Comparison of ENCODE assay signal across 8 cellular contexts in the genomic region with DNA sequence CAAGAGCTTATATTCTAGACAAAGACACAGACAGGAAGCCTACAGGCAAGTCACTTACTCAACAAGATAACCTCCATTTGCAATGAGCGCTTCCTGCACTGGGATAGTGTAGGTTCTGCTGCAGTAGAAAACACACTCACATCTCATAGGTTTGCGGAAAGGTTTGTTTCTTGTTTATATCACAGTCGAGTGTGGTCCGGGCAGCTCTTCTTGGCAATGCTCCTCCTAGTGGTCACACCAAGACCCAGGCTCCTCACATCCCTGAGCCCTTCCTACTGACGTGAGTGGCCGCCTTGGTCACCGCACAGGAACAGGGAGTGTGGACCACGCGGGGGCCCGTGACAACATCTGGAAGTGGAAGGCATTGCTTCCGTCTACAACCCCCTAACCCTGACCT. TPM values are rescaled to one million over a fixed set of nuclear protein-coding genes. Genes with fewer than 3 reads are reported as not detected.
A peak's percentile ranks its signal among the peaks of the same experiment; 100 is the strongest.
DNase-seq lines count a peak whose midpoint lies in the region; ATAC-seq, FAIRE-seq and TF ChIP-seq lines count a peak whose summit lies in the region.

No MANE protein-coding gene starts in this region.

- TF ChIP-seq RAD21 in H1 (IDR thresholded peaks at IDR 0.05 in 1 of 2, conservative IDR thresholded peaks at IDR 0.05 in 1 of 2; ENCODE audit: low read depth in 2 of 2, low read length in 2 of 2) = peak; percentile 56 to 66

- H4K8ac ChIP-seq in H1 (ENCODE audit: extremely low read depth, insufficient read depth, low read length) = no peak overlapping the region; the same call in 1 of the 2 replicates

- H3K27ac ChIP-seq in H1 (ENCODE audit: low read depth, low read length) = no peak overlapping the region

- no peaks in the 10 kb centered on the region for H3K36me3 Mint-ChIP-seq in osteocyte (ENCODE audit: unreplicated experiment)

- H4K20me1 ChIP-seq in H1 (replicated peaks in 1 of 2; ENCODE audit: control insufficient read depth in 1 of 2, insufficient read depth in 2 of 2, low read length in 2 of 2) = no peaks in the 10 kb centered on the region

- H3K9me3 ChIP-seq in H1 (ENCODE audit: insufficient read depth in 2 of 2, low read depth in 1 of 2, low read length in 1 of 2) = peaks cover 7 to 13% of the 10 kb centered on the region in 2 experiments

- H3K27ac Mint-ChIP-seq in osteocyte (ENCODE audit: unreplicated experiment) = no peak overlapping the region

- H3K4ac ChIP-seq in H1 (replicated peaks; ENCODE audit: insufficient read length, low read depth, low read length) = no peak overlapping the region

- peaks cover 60% of the 10 kb centered on the region for H3K27me3 Mint-ChIP-seq in osteocyte (ENCODE audit: unreplicated experiment)

- H3K23me2 ChIP-seq in H1 (ENCODE audit: low read depth, low read length) = no peaks in the 10 kb centered on the region

- no peak overlapping the region for H4K91ac ChIP-seq in H1 (replicated peaks; ENCODE audit: insufficient read length, low read length)

- no peak overlapping the region for H2AK5ac ChIP-seq in H1 (ENCODE audit: low read depth, low read length)

- no peak overlapping the region for H2BK5ac ChIP-seq in H1 (ENCODE audit: low read depth, low read length)

- CTCF ChIA-PET in GM10248 (lab: Yijun Ruan, JAX) (no interaction called here), H1 (lab: Charles Lee; ENCODE audit: partially characterized antibody) (interaction anchor here (0.6 to 4.4 kb wide), 32 partner anchors 10 to 481 kb away, joined by 3 to 29 read pairs (median 4); no protein-coding TSS in a partner anchor)

- TF ChIP-seq EP300 in H1 (IDR thresholded peaks at IDR 0.05; ENCODE audit: borderline replicate concordance in 1 of 2, low read depth in 2 of 2, low read length in 2 of 2) = no peak

- no peaks in the 10 kb centered on the region; a peak in 1 of 7 replicates for H3K27me3 ChIP-seq in H1 (replicated peaks in 1 of 4; ENCODE audit: control insufficient read depth in 3 of 4, extremely low read depth in 1 of 4, insufficient read depth in 3 of 4, low read length in 3 of 4)

- peaks cover 8% of the 10 kb centered on the region for H3K9me3 Mint-ChIP-seq in osteocyte (ENCODE audit: unreplicated experiment)

- H4K5ac ChIP-seq in H1 (ENCODE audit: insufficient read length, low read depth, low read length) = no peak overlapping the region

- no peak for TF ChIP-seq POLR2A in H1 (IDR thresholded peaks at IDR 0.05; ENCODE audit: control extremely low read depth in 1 of 2, low read depth in 2 of 2, low read length in 2 of 2)

- H2BK120ac ChIP-seq in H1 (replicated peaks; ENCODE audit: low read depth, low read length) = no peak overlapping the region

- peak overlapping the region; percentile 95 for H2AFZ ChIP-seq in H1 (ENCODE audit: low read length)

- no peaks in the 10 kb centered on the region for H3K79me1 ChIP-seq in H1 (ENCODE audit: low read depth, low read length)

- no peak overlapping the region for H2BK20ac ChIP-seq in H1 (ENCODE audit: low read length)

- DNase-seq in GM10248 (ENCODE audit: extremely low spot score) = no peak
- DNase-seq in NCI-H2196 treated with DMSO at 0.1 percent for 48 hours (lab: John Stamatoyannopoulos, UW; ENCODE audit: unreplicated experiment) = peak; percentile 28
- peak in 1 of 2 experiments; percentile 64 for DNase-seq in H1 (ENCODE audit: low read depth in 1 of 2, low spot score in 2 of 2)
- peak; percentile 81 for DNase-seq in osteocyte (ENCODE audit: extremely low spot score, unreplicated experiment)
- no peak for DNase-seq in central memory CD4-positive, alpha-beta T cell

- H3K14ac ChIP-seq in H1 (ENCODE audit: insufficient read length) = no peak overlapping the region

- peak; percentile 78 for FAIRE-seq in H1 (lab: Jason Lieb, UNC)

- no peak overlapping the region for H3K4me3 Mint-ChIP-seq in osteocyte (ENCODE audit: unreplicated experiment)

- WGBS in H1 (ENCODE audit: extremely low coverage in 1 of 2, insufficient coverage in 1 of 2, insufficient read length in 1 of 2, insufficient replicate concordance in 2 of 2, low coverage in 1 of 2, low lambda C conversion rate in 2 of 2, missing lambda C conversion rate in 1 of 2), 2 experiments = 27% methylated on average over 11 of the region's 11 CpGs; no CpG with 5 or more reads in 1 of the 2 experiments

- no peaks in the 10 kb centered on the region for H3K4me1 Mint-ChIP-seq in osteocyte (ENCODE audit: unreplicated experiment)

- H3K4me3 ChIP-seq in H1 (ENCODE audit: extremely low read depth in 1 of 4, insufficient read depth in 2 of 4, low read depth in 3 of 4, low read length in 4 of 4) = no peak overlapping the region

- ATAC-seq in GM18868 (IDR thresholded peaks at IDR 0.05; ENCODE audit: unreplicated experiment) (no peak), HG03095 (IDR thresholded peaks at IDR 0.05; ENCODE audit: unreplicated experiment) (no peak), HG02588 (IDR thresholded peaks at IDR 0.05; ENCODE audit: unreplicated experiment) (no peak)

- H3K4me1 ChIP-seq in H1 (replicated peaks in 1 of 4; ENCODE audit: control insufficient read depth in 3 of 4, insufficient read depth in 4 of 4, low read length in 3 of 4) = peaks cover 0 to 6% (median 4%) of the 10 kb centered on the region in 4 experiments; a peak in 5 of 7 replicates

- H2BK15ac ChIP-seq in H1 (ENCODE audit: low read length) = no peak overlapping the region

- no peak overlapping the region for H3K9ac ChIP-seq in H1 (replicated peaks in 1 of 4; ENCODE audit: extremely low read depth in 1 of 4, low read depth in 3 of 4, low read length in 3 of 4)

- H3K36me3 ChIP-seq in H1 (ENCODE audit: control insufficient read depth in 2 of 4, insufficient read depth in 4 of 4, low read length in 3 of 4) = no peaks in the 10 kb centered on the region

- POLR2A ChIA-PET in GM10248 (lab: Yijun Ruan, JAX) (no interaction called here), H1 (lab: Charles Lee; ENCODE audit: partially characterized antibody) (no interaction called here)

- H2BK12ac ChIP-seq in H1 (ENCODE audit: low read depth, low read length) = peak overlapping the region; percentile 3; the same call in 1 of the 2 replicates

- TF ChIP-seq CTCF in GM10248 (IDR thresholded peaks at IDR 0.05; ENCODE audit: control extremely low read depth, extremely low read depth, low read depth, missing control alignments) (peak; percentile 5), H1 (IDR thresholded peaks at IDR 0.05; ENCODE audit: control extremely low read depth in 1 of 3, insufficient read depth in 1 of 3, low read depth in 1 of 3, low read length in 3 of 3) (peak; percentile 57 to 87 (median 86)), osteocyte (IDR thresholded peaks at IDR 0.05) (peak; percentile 40)

- no peak overlapping the region for H3K18ac ChIP-seq in H1 (ENCODE audit: extremely low read depth, low read length)

- H3K23ac ChIP-seq in H1 (ENCODE audit: insufficient read length) = no peak overlapping the region

- no peaks in the 10 kb centered on the region for H3K79me2 ChIP-seq in H1 (ENCODE audit: control insufficient read depth in 1 of 2, insufficient read depth in 2 of 2, low read length in 2 of 2)

- no peak overlapping the region for H3K56ac ChIP-seq in H1 (replicated peaks; ENCODE audit: insufficient read length, low read depth, low read length)

- H3K4me2 ChIP-seq in H1 (ENCODE audit: insufficient read depth in 1 of 2, low read depth in 2 of 2, low read length in 2 of 2) = peak overlapping the region; percentile 45 to 59

TF ChIP-seq in H1, 55 proteins besides CTCF, POLR2A, EP300 and RAD21:
- TF ChIP-seq, protein P1, sequence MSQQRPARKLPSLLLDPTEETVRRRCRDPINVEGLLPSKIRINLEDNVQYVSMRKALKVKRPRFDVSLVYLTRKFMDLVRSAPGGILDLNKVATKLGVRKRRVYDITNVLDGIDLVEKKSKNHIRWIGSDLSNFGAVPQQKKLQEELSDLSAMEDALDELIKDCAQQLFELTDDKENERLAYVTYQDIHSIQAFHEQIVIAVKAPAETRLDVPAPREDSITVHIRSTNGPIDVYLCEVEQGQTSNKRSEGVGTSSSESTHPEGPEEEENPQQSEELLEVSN (IDR thresholded peaks at IDR 0.05) = peak; percentile 7; the same call in 1 of the 2 replicates
- no peak for TF ChIP-seq SAP30 (IDR thresholded peaks at IDR 0.05; ENCODE audit: insufficient read depth, insufficient replicate concordance, low read length)
- TF ChIP-seq RFX5 (IDR thresholded peaks at IDR 0.05; ENCODE audit: borderline replicate concordance, low read depth, low read length) = no peak
- TF ChIP-seq TBP (IDR thresholded peaks at IDR 0.05; ENCODE audit: low read depth, low read length) = 0 out of 2 replicates have a peak, but pooled peaks have one; percentile 15
- TF ChIP-seq MAFK (IDR thresholded peaks at IDR 0.05; ENCODE audit: low read depth, low read length) = no peak

RNA-seq across cellular contexts. Expression of a gene that starts 48.0 kb away (rescaled TPM):
- 19.7 and 26.2 TPM in 2 replicates for total RNA-seq in H1 (2021; fragmentation: NEBNext Ultra II Directional; extraction: Animal tissue kit (Norgen Biotek cat#: 25700))
- 8.0 and 13.9 TPM in 2 replicates for polyA plus RNA-seq in H1 (2011; rRNA removed)
- 10.0 TPM for polyA plus RNA-seq in H1 (2011; cell fraction: cytosol; rRNA removed)
- 20.8 TPM for polyA plus RNA-seq in H1 (2011; cell fraction: nucleus; rRNA removed)
- 17.5 to 29.6 TPM (median 23.9 TPM) in 4 replicates for polyA plus RNA-seq in H1 (2012, experiment 1 of 2)
- polyA plus RNA-seq in H1 (2012, experiment 2 of 2) = 11.2 TPM
- 33.0 TPM for polyA plus RNA-seq in H1 (2013, experiment 1 of 2)
- 28.2 TPM for polyA plus RNA-seq in H1 (2013, experiment 2 of 2)
- polyA minus RNA-seq in H1 (2011; rRNA and poly(A)+ RNA removed) = 1.9 and 2.5 TPM in 2 replicates
- 6.4 TPM for polyA minus RNA-seq in H1 (2011; cell fraction: cytosol; rRNA and poly(A)+ RNA removed)
- polyA minus RNA-seq in H1 (2011; cell fraction: nucleus; rRNA and poly(A)+ RNA removed) = 14.4 TPM
- not detected in 2 replicates for total RNA-seq in osteocyte

Comparison
In these comparisons a context has a peak if more than half of its experiments do, and no peak if none do; other contexts are left out.
1. DNase-seq: peak in NCI-H2196 treated with DMSO at 0.1 percent for 48 hours (single experiment) and osteocyte (single experiment); none in GM10248 (single experiment) and central memory CD4-positive, alpha-beta T cell (single experiment).
2. CTCF ChIP-seq: peak in every context shown above with its lines; median percentile 86 in H1; 40 in osteocyte; 5 in GM10248.
3. RNA of a gene that starts 48.0 kb away (total RNA-seq): 19.7 to 26.2 TPM in H1; not detected in osteocyte; every median in the first group is over 10 times any median in the second.